In the genomic region with DNA sequence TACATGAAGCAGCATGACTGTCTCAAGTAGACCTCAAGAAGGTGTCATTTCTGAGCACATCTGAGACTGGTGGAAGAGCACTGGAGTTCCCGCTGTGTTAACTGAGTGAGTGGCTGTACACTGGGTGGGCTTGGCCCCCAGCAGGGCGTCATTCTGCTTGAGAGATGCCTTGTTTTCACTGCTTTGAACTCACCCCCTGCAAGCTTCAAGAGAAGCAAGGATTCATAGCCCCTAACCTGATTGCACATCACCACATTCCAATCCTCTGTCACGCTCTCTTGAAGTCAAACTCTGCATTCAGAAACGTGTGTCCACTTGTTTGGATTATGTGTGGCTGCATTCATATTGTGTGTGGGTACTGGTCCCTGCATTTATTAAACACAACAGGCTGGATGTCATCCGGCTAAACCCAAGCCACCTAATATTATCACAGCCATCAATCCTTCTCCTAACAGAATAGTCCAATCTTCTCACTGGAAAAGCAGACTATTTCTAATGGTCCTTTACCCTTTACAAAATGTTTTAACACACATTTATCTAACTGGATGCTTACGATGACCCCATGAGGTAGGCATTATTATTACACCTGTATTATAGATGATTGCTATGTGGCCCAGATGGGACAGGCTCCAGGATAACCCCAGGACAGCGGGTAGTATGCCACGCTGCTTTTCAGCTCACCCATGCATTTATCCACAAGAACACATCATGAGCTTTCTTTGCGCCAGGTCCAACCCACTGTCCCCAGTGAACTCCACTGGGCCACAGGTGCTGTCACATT, we compare ENCODE assay signal across 1 cellular context.
TF ChIP-seq lines count a peak whose summit lies in the region.

No MANE protein-coding gene starts in this region.

TF ChIP-seq in HCT116, 20 proteins besides CTCF, POLR2A, EP300 and RAD21 (continued from another document):
- TF ChIP-seq, protein P1, sequence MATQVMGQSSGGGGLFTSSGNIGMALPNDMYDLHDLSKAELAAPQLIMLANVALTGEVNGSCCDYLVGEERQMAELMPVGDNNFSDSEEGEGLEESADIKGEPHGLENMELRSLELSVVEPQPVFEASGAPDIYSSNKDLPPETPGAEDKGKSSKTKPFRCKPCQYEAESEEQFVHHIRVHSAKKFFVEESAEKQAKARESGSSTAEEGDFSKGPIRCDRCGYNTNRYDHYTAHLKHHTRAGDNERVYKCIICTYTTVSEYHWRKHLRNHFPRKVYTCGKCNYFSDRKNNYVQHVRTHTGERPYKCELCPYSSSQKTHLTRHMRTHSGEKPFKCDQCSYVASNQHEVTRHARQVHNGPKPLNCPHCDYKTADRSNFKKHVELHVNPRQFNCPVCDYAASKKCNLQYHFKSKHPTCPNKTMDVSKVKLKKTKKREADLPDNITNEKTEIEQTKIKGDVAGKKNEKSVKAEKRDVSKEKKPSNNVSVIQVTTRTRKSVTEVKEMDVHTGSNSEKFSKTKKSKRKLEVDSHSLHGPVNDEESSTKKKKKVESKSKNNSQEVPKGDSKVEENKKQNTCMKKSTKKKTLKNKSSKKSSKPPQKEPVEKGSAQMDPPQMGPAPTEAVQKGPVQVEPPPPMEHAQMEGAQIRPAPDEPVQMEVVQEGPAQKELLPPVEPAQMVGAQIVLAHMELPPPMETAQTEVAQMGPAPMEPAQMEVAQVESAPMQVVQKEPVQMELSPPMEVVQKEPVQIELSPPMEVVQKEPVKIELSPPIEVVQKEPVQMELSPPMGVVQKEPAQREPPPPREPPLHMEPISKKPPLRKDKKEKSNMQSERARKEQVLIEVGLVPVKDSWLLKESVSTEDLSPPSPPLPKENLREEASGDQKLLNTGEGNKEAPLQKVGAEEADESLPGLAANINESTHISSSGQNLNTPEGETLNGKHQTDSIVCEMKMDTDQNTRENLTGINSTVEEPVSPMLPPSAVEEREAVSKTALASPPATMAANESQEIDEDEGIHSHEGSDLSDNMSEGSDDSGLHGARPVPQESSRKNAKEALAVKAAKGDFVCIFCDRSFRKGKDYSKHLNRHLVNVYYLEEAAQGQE (IDR thresholded peaks at IDR 0.05; ENCODE audit: low read depth): no peak
- TF ChIP-seq EZH2 (IDR thresholded peaks at IDR 0.05) (no peak), EZH2phosphoT487 (IDR thresholded peaks at IDR 0.05; ENCODE audit: borderline replicate concordance) (no peak), ZFX (IDR thresholded peaks at IDR 0.05) (no peak), CEBPB (IDR thresholded peaks at IDR 0.05; ENCODE audit: low read depth) (no peak), EGR1 (IDR thresholded peaks at IDR 0.05; ENCODE audit: low read depth) (no peak), YY1 (IDR thresholded peaks at IDR 0.05; ENCODE audit: extremely low read depth, insufficient replicate concordance, low read depth, low read length) (no peak), SIN3A (IDR thresholded peaks at IDR 0.05; ENCODE audit: low read depth) (no peak), FOSL1 (IDR thresholded peaks at IDR 0.05; ENCODE audit: low read depth) (no peak), CBX3 (IDR thresholded peaks at IDR 0.05; ENCODE audit: low read depth) (no peak)
- TF ChIP-seq, protein P2, sequence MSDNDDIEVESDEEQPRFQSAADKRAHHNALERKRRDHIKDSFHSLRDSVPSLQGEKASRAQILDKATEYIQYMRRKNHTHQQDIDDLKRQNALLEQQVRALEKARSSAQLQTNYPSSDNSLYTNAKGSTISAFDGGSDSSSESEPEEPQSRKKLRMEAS (IDR thresholded peaks at IDR 0.05): no peak
- TF ChIP-seq, protein P3, sequence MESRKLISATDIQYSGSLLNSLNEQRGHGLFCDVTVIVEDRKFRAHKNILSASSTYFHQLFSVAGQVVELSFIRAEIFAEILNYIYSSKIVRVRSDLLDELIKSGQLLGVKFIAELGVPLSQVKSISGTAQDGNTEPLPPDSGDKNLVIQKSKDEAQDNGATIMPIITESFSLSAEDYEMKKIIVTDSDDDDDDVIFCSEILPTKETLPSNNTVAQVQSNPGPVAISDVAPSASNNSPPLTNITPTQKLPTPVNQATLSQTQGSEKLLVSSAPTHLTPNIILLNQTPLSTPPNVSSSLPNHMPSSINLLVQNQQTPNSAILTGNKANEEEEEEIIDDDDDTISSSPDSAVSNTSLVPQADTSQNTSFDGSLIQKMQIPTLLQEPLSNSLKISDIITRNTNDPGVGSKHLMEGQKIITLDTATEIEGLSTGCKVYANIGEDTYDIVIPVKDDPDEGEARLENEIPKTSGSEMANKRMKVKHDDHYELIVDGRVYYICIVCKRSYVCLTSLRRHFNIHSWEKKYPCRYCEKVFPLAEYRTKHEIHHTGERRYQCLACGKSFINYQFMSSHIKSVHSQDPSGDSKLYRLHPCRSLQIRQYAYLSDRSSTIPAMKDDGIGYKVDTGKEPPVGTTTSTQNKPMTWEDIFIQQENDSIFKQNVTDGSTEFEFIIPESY (IDR thresholded peaks at IDR 0.05; ENCODE audit: extremely low read depth, insufficient replicate concordance, low read length): no peak
- TF ChIP-seq, protein P4, sequence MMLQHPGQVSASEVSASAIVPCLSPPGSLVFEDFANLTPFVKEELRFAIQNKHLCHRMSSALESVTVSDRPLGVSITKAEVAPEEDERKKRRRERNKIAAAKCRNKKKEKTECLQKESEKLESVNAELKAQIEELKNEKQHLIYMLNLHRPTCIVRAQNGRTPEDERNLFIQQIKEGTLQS (IDR thresholded peaks at IDR 0.05): no peak
